In genomic region chr9:83957029-83957513, GRCh38 we compare ENCODE assay signal across 8 cellular contexts. TPM values are rescaled to one million over a fixed set of nuclear protein-coding genes. Genes with fewer than 3 reads are reported as not detected.
DNase-seq lines count a peak whose midpoint lies in the region; ATAC-seq, FAIRE-seq and TF ChIP-seq lines count a peak whose summit lies in the region.

No MANE protein-coding gene starts in this region.

- H3K9me3 ChIP-seq in ES-I3 (ENCODE audit: control insufficient read depth, insufficient read depth, low read length): no peaks in the 10 kb centered on the region
- H3K9me3 ChIP-seq in endocrine pancreas (ENCODE audit: control insufficient read depth, low read length): no peaks in the 10 kb centered on the region
- no peaks in the 10 kb centered on the region for H3K9me3 ChIP-seq in pancreas

- no peak for FAIRE-seq in pancreas (lab: Jason Lieb, UNC)

- H3K27ac ChIP-seq in pancreas: peak overlapping the region; percentile 79 to 90 (median 82)

- H3K4me1 ChIP-seq in ES-I3 (ENCODE audit: insufficient read depth, low read length) (no peaks in the 10 kb centered on the region; the same call in 1 of the 2 replicates), endocrine pancreas (ENCODE audit: control insufficient read depth, insufficient read depth, low read length) (peaks cover 13% of the 10 kb centered on the region), pancreas (peaks cover 8 to 12% (median 11%) of the 10 kb centered on the region in 3 donors)

- H3K9ac ChIP-seq in ES-I3 (ENCODE audit: low read depth, low read length) (peak overlapping the region; percentile 96), endocrine pancreas (ENCODE audit: control insufficient read depth, insufficient read depth, low read length) (peak overlapping the region; percentile 62)

- H3K36me3 ChIP-seq in ES-I3 (ENCODE audit: insufficient read depth, low read length): no peaks in the 10 kb centered on the region
- no peaks in the 10 kb centered on the region for H3K36me3 ChIP-seq in endocrine pancreas (ENCODE audit: control insufficient read depth, insufficient read depth, low read length)
- no peaks in the 10 kb centered on the region for H3K36me3 ChIP-seq in pancreas

- TF ChIP-seq CTCF in pancreas (IDR thresholded peaks at IDR 0.05): no peak

- peak; percentile 11 to 26 (median 24) for ATAC-seq in pancreas

- DNase-seq in MV-4-11 (lab: John Stamatoyannopoulos, UW) (peak; percentile 26), pancreas (no peak), GM19240 (ENCODE audit: insufficient read length, low spot score) (no peak), SIG-M5 (lab: John Stamatoyannopoulos, UW) (no peak)
- no peak for DNase-seq in activated CD4-positive, alpha-beta T cell treated with anti-CD3 and anti-CD28 coated beads, Interleukin-2, amount 50 U/mL, for 4 hours
- DNase-seq in stimulated activated CD8-positive, alpha-beta memory T cell treated with anti-CD3 and anti-CD28 coated beads, Interleukin-4, amount 100 ng/mL, for 48 hours: no peak

- intact Hi-C loops in pancreas (cut with DNase I): no loop called here

- WGBS in pancreas, 2 donors: 12 to 13% methylated on average over 12 of the region's 12 CpGs

- H3K4me3 ChIP-seq in endocrine pancreas (ENCODE audit: control insufficient read depth, insufficient read depth, low read length) (peak overlapping the region; percentile 72), pancreas (peak overlapping the region; percentile 58 to 78 (median 68))

- H3K27me3 ChIP-seq in endocrine pancreas (ENCODE audit: control insufficient read depth, insufficient read depth, low read length): no peaks in the 10 kb centered on the region
- H3K27me3 ChIP-seq in pancreas: no peaks in the 10 kb centered on the region

RNA-seq across cellular contexts. Expression of gene HNRNPK, which starts 22.9 kb away (rescaled TPM):
- total RNA-seq in pancreas: 100 to 1,000 TPM; 126 to 245 (median 217) TPM
- polyA plus RNA-seq in pancreas: 100 to 1,000 TPM in 1 of 2 donors, 10 to 100 TPM in 1; 90.1 to 206 TPM

RNA-seq across cellular contexts. Expression of gene RMI1, which starts 23.5 kb away (rescaled TPM):
- 1 to 10 TPM; 3.3 to 5.6 (median 4.5) TPM for total RNA-seq in pancreas
- 1 to 10 TPM; 1.6 to 3.5 TPM for polyA plus RNA-seq in pancreas

RNA-seq across cellular contexts. Expression of gene KIF27, which starts 35.8 kb away (rescaled TPM):
- total RNA-seq in pancreas: 1 to 10 TPM; 3.0 to 5.3 (median 3.8) TPM
- polyA plus RNA-seq in pancreas: 1 to 10 TPM in 1 of 2 donors, under 1 TPM in 1; 0.80 to 1.4 TPM
